In the genomic region with DNA sequence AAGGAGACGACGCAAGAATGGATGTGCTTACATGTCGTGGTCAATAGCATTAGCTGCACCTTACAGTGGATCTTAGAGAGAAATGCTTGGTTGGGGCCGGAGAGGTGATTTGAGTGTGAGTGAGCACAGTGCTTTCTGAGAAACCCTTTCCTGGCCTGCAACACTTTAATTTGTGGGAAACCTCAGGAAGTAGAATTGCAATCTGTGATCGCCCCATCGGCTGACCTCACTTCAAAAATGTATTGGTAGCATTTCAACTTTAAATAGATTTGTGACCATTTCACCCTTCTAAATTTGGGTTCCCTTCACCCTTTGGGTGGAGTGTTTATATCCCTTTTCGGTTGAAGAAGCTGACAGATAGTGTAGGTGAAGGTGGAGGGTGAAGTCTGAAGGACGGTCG, we compare ENCODE assay signal across 25 cellular contexts. TPM values are rescaled to one million over a fixed set of nuclear protein-coding genes. Genes with fewer than 3 reads are reported as not detected.
DNase-seq lines count a peak whose midpoint lies in the region; ATAC-seq, FAIRE-seq and TF ChIP-seq lines count a peak whose summit lies in the region.
"Had no signal": no experiment of that assay in that cellular context is flagged by ENCODE, and none has a peak within 500 bp of the region (broad histone marks: within the 10 kb centered on the region; RNA-seq: fewer than 3 reads in every experiment).

No MANE protein-coding gene starts in this region.

- CTCF ChIA-PET in CD8-positive, alpha-beta T cell (lab: Charles Lee) = interaction anchor here (1.1 to 1.7 kb wide), 3 partner anchors 9 to 46 kb away, joined by 3 to 7 read pairs (median 6); no protein-coding TSS in a partner anchor
- CTCF ChIA-PET in activated CD8-positive, alpha-beta T cell treated with anti-CD3 and anti-CD28 coated beads, Interleukin-2, amount 10 ng/mL, durations not matched to agents 7 days and 5 days (lab: Charles Lee) = interaction anchor here (0.9 to 1.6 kb wide), 4 partner anchors 13 to 161 kb away, joined by 3 to 7 read pairs (median 4); no protein-coding TSS in a partner anchor
- CTCF ChIA-PET in PC-3 (lab: Charles Lee) = no interaction called here

- intact Hi-C loops in CD8-positive, alpha-beta T cell (cut with DNase I, micrococcal nuclease) = loop anchor here in 1 of 2 experiments (1.0 to 2.0 kb wide), 2 partner anchors 14 kb away; a partner anchor contains a TSS
- intact Hi-C loops in PC-3 (cut with micrococcal nuclease) = no loop called here
- intact Hi-C loops in right lobe of liver (cut with DNase I) = no loop called here

- FAIRE-seq in GM12892 (lab: Jason Lieb, UNC) = peak; percentile 51
- FAIRE-seq: endothelial cell of umbilical vein had no signal

- no peaks in the 10 kb centered on the region for H3F3A ChIP-seq in PC-3 (ENCODE audit: low read length, unreplicated experiment)

- peaks cover 63% of the 10 kb centered on the region for H3K4me1 ChIP-seq in CD8-positive, alpha-beta T cell (ENCODE audit: insufficient read depth, low read length)
- no peaks in the 10 kb centered on the region for H3K4me1 ChIP-seq in PC-3 (ENCODE audit: insufficient read depth, low read length)
- no peaks in the 10 kb centered on the region for H3K4me1 ChIP-seq in right lobe of liver
- H3K4me1 ChIP-seq: foreskin keratinocyte, testis had no signal

- TF ChIP-seq CTCF in CD8-positive, alpha-beta T cell (IDR thresholded peaks at IDR 0.05) = no peak
- TF ChIP-seq CTCF in PC-3 (conservative IDR thresholded peaks at IDR 0.05; ENCODE audit: low read depth, low read length) = no peak
- TF ChIP-seq CTCF in right lobe of liver (IDR thresholded peaks at IDR 0.05) = no peak

- H3K4me3 Mint-ChIP-seq in CD8-positive, alpha-beta T cell = peak overlapping the region; percentile 21
- H3K4me3 Mint-ChIP-seq in activated CD8-positive, alpha-beta T cell treated with anti-CD3 and anti-CD28 coated beads, Interleukin-2, amount 10 ng/mL, durations not matched to agents 7 days and 5 days = peak overlapping the region; percentile 12
- peak overlapping the region in 7 of 10 donors; percentile 37 to 70 (median 60) for H3K4me3 Mint-ChIP-seq in naive thymus-derived CD8-positive, alpha-beta T cell
- H3K4me3 Mint-ChIP-seq: brain, GM23338 had no signal

- WGBS in right lobe of liver (ENCODE audit: insufficient coverage, low coverage, low lambda C conversion rate, missing lambda C conversion rate) = 49% methylated on average over 9 of the region's 9 CpGs

- H3K27ac Mint-ChIP-seq in CD8-positive, alpha-beta T cell = peak overlapping the region; percentile 88
- H3K27ac Mint-ChIP-seq in activated CD8-positive, alpha-beta T cell treated with anti-CD3 and anti-CD28 coated beads, Interleukin-2, amount 10 ng/mL, durations not matched to agents 7 days and 5 days = peak overlapping the region; percentile 84
- H3K27ac Mint-ChIP-seq in naive thymus-derived CD8-positive, alpha-beta T cell = peak overlapping the region; percentile 26 to 96 (median 89)
- H3K27ac Mint-ChIP-seq: brain, GM23338 had no signal

- no peaks in the 10 kb centered on the region for H3K9me2 ChIP-seq in PC-3 (replicated peaks; ENCODE audit: low read length)

- H3K4me3 ChIP-seq in CD8-positive, alpha-beta T cell (ENCODE audit: low read depth, low read length) = no peak overlapping the region
- H3K4me3 ChIP-seq in PC-3 (ENCODE audit: low read length) (no peak overlapping the region), right lobe of liver (no peak overlapping the region)
- H3K4me3 ChIP-seq: coronary artery, GM23338, skin epidermis, testis had no signal

- no peak overlapping the region for H3K9ac ChIP-seq in PC-3 (ENCODE audit: low read length)

- no peak for DNase-seq in CD8-positive, alpha-beta T cell
- DNase-seq in GM12892 (ENCODE audit: insufficient read length) (no peak), PC-3 (no peak), right lobe of liver (no peak), NCI-H2227 treated with DMSO at 0.1 percent for 48 hours (lab: John Stamatoyannopoulos, UW) (no peak)
- DNase-seq in activated CD8-positive, alpha-beta T cell treated with anti-CD3 and anti-CD28 coated beads, Interleukin-2, amount 10 ng/mL, durations not matched to agents 7 days and 5 days = no peak
- DNase-seq in naive thymus-derived CD8-positive, alpha-beta T cell = no peak
- DNase-seq: activated naive CD4-positive, alpha-beta T cell; DMS153; foreskin keratinocyte; GF-D8; hippocampal formation; kidney; NCI-H2029; NCI-H510A; stimulated activated CD4-positive, alpha-beta T cell treated with anti-CD3 and anti-CD28 coated beads, Interleukin-4, amount 100 ng/mL, for 1 hour; testis; WERI-Rb-1 had no signal

- H3K27me3 ChIP-seq in CD8-positive, alpha-beta T cell (ENCODE audit: insufficient read depth, low read length) = no peaks in the 10 kb centered on the region
- peaks cover 21% of the 10 kb centered on the region for H3K27me3 ChIP-seq in PC-3 (ENCODE audit: low read length)
- no peaks in the 10 kb centered on the region for H3K27me3 ChIP-seq in right lobe of liver
- H3K27me3 ChIP-seq: testis had no signal

- no peak overlapping the region for H2AFZ ChIP-seq in PC-3 (ENCODE audit: low read length)
- H2AFZ ChIP-seq: GM23338 had no signal

- no peaks in the 10 kb centered on the region for H3K36me3 ChIP-seq in CD8-positive, alpha-beta T cell (ENCODE audit: insufficient read depth, low read length)
- H3K36me3 ChIP-seq in PC-3 (ENCODE audit: low read depth, low read length) (no peaks in the 10 kb centered on the region), right lobe of liver (no peaks in the 10 kb centered on the region)
- H3K36me3 ChIP-seq: WERI-Rb-1 had no signal

- H3K9me3 Mint-ChIP-seq in CD8-positive, alpha-beta T cell = no peaks in the 10 kb centered on the region
- H3K9me3 Mint-ChIP-seq in activated CD8-positive, alpha-beta T cell treated with anti-CD3 and anti-CD28 coated beads, Interleukin-2, amount 10 ng/mL, durations not matched to agents 7 days and 5 days (ENCODE audit: insufficient read depth) = peaks cover 9% of the 10 kb centered on the region
- H3K9me3 Mint-ChIP-seq in naive thymus-derived CD8-positive, alpha-beta T cell = no peaks in the 10 kb centered on the region
- H3K9me3 Mint-ChIP-seq: GM23338 had no signal

- no peak overlapping the region for H3K4me2 ChIP-seq in PC-3 (ENCODE audit: low read length)
- H3K4me2 ChIP-seq: GM23338 had no signal

- no peaks in the 10 kb centered on the region for H3K27me3 Mint-ChIP-seq in CD8-positive, alpha-beta T cell (ENCODE audit: low read depth)
- H3K27me3 Mint-ChIP-seq in activated CD8-positive, alpha-beta T cell treated with anti-CD3 and anti-CD28 coated beads, Interleukin-2, amount 10 ng/mL, durations not matched to agents 7 days and 5 days (ENCODE audit: low read depth) = no peaks in the 10 kb centered on the region
- no peaks in the 10 kb centered on the region for H3K27me3 Mint-ChIP-seq in naive thymus-derived CD8-positive, alpha-beta T cell

- H3K36me3 Mint-ChIP-seq in CD8-positive, alpha-beta T cell = peaks cover 31% of the 10 kb centered on the region
- peaks cover 82% of the 10 kb centered on the region for H3K36me3 Mint-ChIP-seq in activated CD8-positive, alpha-beta T cell treated with anti-CD3 and anti-CD28 coated beads, Interleukin-2, amount 10 ng/mL, durations not matched to agents 7 days and 5 days (ENCODE audit: low read depth)
- H3K36me3 Mint-ChIP-seq in naive thymus-derived CD8-positive, alpha-beta T cell = peaks cover 2 to 28% (median 10%) of the 10 kb centered on the region in 3 donors
- H3K36me3 Mint-ChIP-seq: brain had no signal

- no TSS peak for BruUV-seq in PC-3 (replicated peaks; lab: Mats Ljungman, UMichigan)

- no peak for ATAC-seq in CD8-positive, alpha-beta T cell
- ATAC-seq in activated CD8-positive, alpha-beta T cell treated with anti-CD3 and anti-CD28 coated beads, Interleukin-2, amount 10 ng/mL, durations not matched to agents 7 days and 5 days = no peak
- ATAC-seq in naive thymus-derived CD8-positive, alpha-beta T cell = no peak
- ATAC-seq in PC-3 = no peak
- no peak for ATAC-seq in right lobe of liver
- ATAC-seq: foreskin keratinocyte, GM23338 had no signal

- H3K27ac ChIP-seq in CD8-positive, alpha-beta T cell (ENCODE audit: low read depth, low read length) = no peak overlapping the region
- H3K27ac ChIP-seq in PC-3 (ENCODE audit: low read length) = no peak overlapping the region
- no peak overlapping the region for H3K27ac ChIP-seq in right lobe of liver
- H3K27ac ChIP-seq: coronary artery, foreskin keratinocyte, testis, WERI-Rb-1 had no signal

- H3K9me3 ChIP-seq in CD8-positive, alpha-beta T cell (ENCODE audit: low read length) = no peaks in the 10 kb centered on the region
- H3K9me3 ChIP-seq in PC-3 (ENCODE audit: low read length) (no peaks in the 10 kb centered on the region), right lobe of liver (no peaks in the 10 kb centered on the region)
- H3K9me3 ChIP-seq: testis had no signal

- no peaks in the 10 kb centered on the region for H3K79me2 ChIP-seq in PC-3 (ENCODE audit: low read length)

- H3K4me1 Mint-ChIP-seq in CD8-positive, alpha-beta T cell (ENCODE audit: low read depth) = peaks cover 80% of the 10 kb centered on the region
- H3K4me1 Mint-ChIP-seq in activated CD8-positive, alpha-beta T cell treated with anti-CD3 and anti-CD28 coated beads, Interleukin-2, amount 10 ng/mL, durations not matched to agents 7 days and 5 days (ENCODE audit: low read depth) = peaks cover 84% of the 10 kb centered on the region
- H3K4me1 Mint-ChIP-seq in naive thymus-derived CD8-positive, alpha-beta T cell = peaks cover 40 to 86% (median 81%) of the 10 kb centered on the region in 4 donors
- H3K4me1 Mint-ChIP-seq: brain, GM23338 had no signal

- POLR2A ChIA-PET in CD8-positive, alpha-beta T cell (lab: Charles Lee) = no interaction called here
- POLR2A ChIA-PET in activated CD8-positive, alpha-beta T cell treated with anti-CD3 and anti-CD28 coated beads, Interleukin-2, amount 10 ng/mL, durations not matched to agents 7 days and 5 days (lab: Charles Lee) = no interaction called here
- POLR2A ChIA-PET in naive thymus-derived CD8-positive, alpha-beta T cell (lab: Charles Lee) = interaction anchor here (1.1 to 1.4 kb wide), 2 partner anchors 12 to 100 kb away, joined by 3 to 4 read pairs; no protein-coding TSS in a partner anchor
- POLR2A ChIA-PET in PC-3 (lab: Charles Lee; ENCODE audit: unreplicated experiment) = no interaction called here

- H4K20me1 ChIP-seq in PC-3 (ENCODE audit: low read length) = no peaks in the 10 kb centered on the region

- no peak for TF ChIP-seq POLR2A in GM12892 (IDR thresholded peaks at IDR 0.05; ENCODE audit: low read depth, low read length)
- no peak for TF ChIP-seq POLR2A in right lobe of liver (IDR thresholded peaks at IDR 0.05)

RNA-seq across cellular contexts. Expression of a gene that starts 13.2 kb away (rescaled TPM):
- total RNA-seq in CD8-positive, alpha-beta T cell = 10 to 100 TPM; 62.8 to 64.4 TPM
- 107 TPM for polyA plus RNA-seq in GM12892 (2012; ENCODE audit: missing spikeins)
- 100 to 1,000 TPM; 101 to 105 TPM for total RNA-seq in activated CD8-positive, alpha-beta T cell treated with anti-CD3 and anti-CD28 coated beads, Interleukin-2, amount 10 ng/mL, durations not matched to agents 7 days and 5 days
- total RNA-seq in naive thymus-derived CD8-positive, alpha-beta T cell = 100 to 1,000 TPM; 123 to 129 TPM
- polyA plus RNA-seq in naive thymus-derived CD8-positive, alpha-beta T cell = 100 to 1,000 TPM in 2 of 3 donors, 10 to 100 TPM in 1; 57.2 to 142 (median 107) TPM
- total RNA-seq in PC-3 (2014; rRNA removed) (not detected in 2 replicates), right lobe of liver (1 to 10 TPM; 1.7 to 8.1 (median 3.5) TPM)
- total RNA-seq: endothelial cell of umbilical vein, foreskin keratinocyte, lung microvascular endothelial cell, myocyte had no signal
- polyA plus RNA-seq: foreskin keratinocyte had no signal

Comparison
In these comparisons a context has a peak if more than half of its experiments do, and no peak if none do; other contexts are left out.
1. RNA of a gene that starts 13.2 kb away (total RNA-seq): 123 to 129 TPM in naive thymus-derived CD8-positive, alpha-beta T cell, 101 to 105 TPM in activated CD8-positive, alpha-beta T cell treated with anti-CD3 and anti-CD28 coated beads, Interleukin-2, amount 10 ng/mL, durations not matched to agents 7 days and 5 days and 62.8 to 64.4 TPM in CD8-positive, alpha-beta T cell; 1.7 to 8.1 TPM in right lobe of liver and not detected in PC-3; every median in the first group is over 4 times any median in the second.
2. Peak in every context shown above with its lines, with median percentiles within 50 percentile points of each other: H3K27ac Mint-ChIP-seq and H3K4me3 Mint-ChIP-seq.